ENCODE assay signal across 2 cellular contexts in the genomic region with DNA sequence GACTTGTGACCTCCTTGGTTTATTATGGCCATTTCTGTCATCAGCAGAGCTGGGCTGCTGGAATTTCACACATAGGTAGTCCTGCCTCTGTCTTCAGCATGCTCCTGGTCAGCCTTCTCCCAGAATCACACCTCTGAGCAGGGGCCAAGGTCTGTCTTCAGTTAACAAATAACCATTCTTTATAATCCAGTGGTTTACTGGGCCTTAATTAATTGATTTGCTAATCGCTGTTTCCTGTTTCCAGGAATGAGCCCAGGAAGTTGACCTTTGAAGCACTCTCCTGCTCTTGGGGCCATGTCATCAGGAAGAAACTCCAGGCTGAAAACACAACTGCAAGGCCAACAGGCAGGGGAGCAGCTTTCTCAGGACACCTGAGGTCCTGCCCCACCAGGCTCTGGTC.
TF ChIP-seq lines count a peak whose summit lies in the region.

No MANE protein-coding gene starts in this region.

TF ChIP-seq in IMR-90, 13 proteins besides CTCF, POLR2A, EP300 and RAD21:
- TF ChIP-seq, protein P1, sequence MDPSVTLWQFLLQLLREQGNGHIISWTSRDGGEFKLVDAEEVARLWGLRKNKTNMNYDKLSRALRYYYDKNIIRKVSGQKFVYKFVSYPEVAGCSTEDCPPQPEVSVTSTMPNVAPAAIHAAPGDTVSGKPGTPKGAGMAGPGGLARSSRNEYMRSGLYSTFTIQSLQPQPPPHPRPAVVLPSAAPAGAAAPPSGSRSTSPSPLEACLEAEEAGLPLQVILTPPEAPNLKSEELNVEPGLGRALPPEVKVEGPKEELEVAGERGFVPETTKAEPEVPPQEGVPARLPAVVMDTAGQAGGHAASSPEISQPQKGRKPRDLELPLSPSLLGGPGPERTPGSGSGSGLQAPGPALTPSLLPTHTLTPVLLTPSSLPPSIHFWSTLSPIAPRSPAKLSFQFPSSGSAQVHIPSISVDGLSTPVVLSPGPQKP (IDR thresholded peaks at IDR 0.05; ENCODE audit: borderline replicate concordance, low read depth, low read length) = no peak
- no peak for TF ChIP-seq CEBPB (IDR thresholded peaks at IDR 0.05; ENCODE audit: low read depth, low read length)
- TF ChIP-seq, protein P2, sequence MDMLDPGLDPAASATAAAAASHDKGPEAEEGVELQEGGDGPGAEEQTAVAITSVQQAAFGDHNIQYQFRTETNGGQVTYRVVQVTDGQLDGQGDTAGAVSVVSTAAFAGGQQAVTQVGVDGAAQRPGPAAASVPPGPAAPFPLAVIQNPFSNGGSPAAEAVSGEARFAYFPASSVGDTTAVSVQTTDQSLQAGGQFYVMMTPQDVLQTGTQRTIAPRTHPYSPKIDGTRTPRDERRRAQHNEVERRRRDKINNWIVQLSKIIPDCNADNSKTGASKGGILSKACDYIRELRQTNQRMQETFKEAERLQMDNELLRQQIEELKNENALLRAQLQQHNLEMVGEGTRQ (IDR thresholded peaks at IDR 0.05; ENCODE audit: low read depth, low read length) = no peak
- no peak for TF ChIP-seq MXI1 (IDR thresholded peaks at IDR 0.05; ENCODE audit: borderline replicate concordance, low read depth, low read length)
- no peak for TF ChIP-seq NFE2L2 (IDR thresholded peaks at IDR 0.05; ENCODE audit: low read depth, low read length)
- TF ChIP-seq CHD1 (IDR thresholded peaks at IDR 0.05; ENCODE audit: low read depth, low read length) = no peak
- TF ChIP-seq RCOR1 (IDR thresholded peaks at IDR 0.05; ENCODE audit: insufficient replicate concordance, low read length) = no peak
- TF ChIP-seq MAFK (IDR thresholded peaks at IDR 0.05; ENCODE audit: low read depth, low read length) = no peak
- TF ChIP-seq RFX5 (IDR thresholded peaks at IDR 0.05; ENCODE audit: low read depth, low read length) = no peak
- no peak for TF ChIP-seq SMC3 (IDR thresholded peaks at IDR 0.05; ENCODE audit: low read depth, low read length)
- TF ChIP-seq FOS (IDR thresholded peaks at IDR 0.05; ENCODE audit: low read depth, low read length) = no peak
- no peak for TF ChIP-seq MAZ (IDR thresholded peaks at IDR 0.05; ENCODE audit: borderline replicate concordance, low read depth, low read length)
- TF ChIP-seq BHLHE40 (IDR thresholded peaks at IDR 0.05; ENCODE audit: low read depth, low read length) = no peak

TF ChIP-seq in liver, 16 proteins besides CTCF, POLR2A, EP300 and RAD21:
- TF ChIP-seq RXRA (IDR thresholded peaks at IDR 0.05) = peak in 1 of 2 donors; percentile 17
- TF ChIP-seq EGR1 (IDR thresholded peaks at IDR 0.05; ENCODE audit: low read depth in 2 of 2) = no peak
- no peak for TF ChIP-seq JUND (IDR thresholded peaks at IDR 0.05)
- peak; percentile 17 for TF ChIP-seq NR2F2 (IDR thresholded peaks at IDR 0.05)
- no peak for TF ChIP-seq FOXA1 (IDR thresholded peaks at IDR 0.05)
- no peak for TF ChIP-seq GABPA (IDR thresholded peaks at IDR 0.05 in 1 of 2, conservative IDR thresholded peaks at IDR 0.05 in 1 of 2)
- TF ChIP-seq HNF4A (conservative IDR thresholded peaks at IDR 0.05) = peak; percentile 30 to 56
- TF ChIP-seq, protein P3, sequence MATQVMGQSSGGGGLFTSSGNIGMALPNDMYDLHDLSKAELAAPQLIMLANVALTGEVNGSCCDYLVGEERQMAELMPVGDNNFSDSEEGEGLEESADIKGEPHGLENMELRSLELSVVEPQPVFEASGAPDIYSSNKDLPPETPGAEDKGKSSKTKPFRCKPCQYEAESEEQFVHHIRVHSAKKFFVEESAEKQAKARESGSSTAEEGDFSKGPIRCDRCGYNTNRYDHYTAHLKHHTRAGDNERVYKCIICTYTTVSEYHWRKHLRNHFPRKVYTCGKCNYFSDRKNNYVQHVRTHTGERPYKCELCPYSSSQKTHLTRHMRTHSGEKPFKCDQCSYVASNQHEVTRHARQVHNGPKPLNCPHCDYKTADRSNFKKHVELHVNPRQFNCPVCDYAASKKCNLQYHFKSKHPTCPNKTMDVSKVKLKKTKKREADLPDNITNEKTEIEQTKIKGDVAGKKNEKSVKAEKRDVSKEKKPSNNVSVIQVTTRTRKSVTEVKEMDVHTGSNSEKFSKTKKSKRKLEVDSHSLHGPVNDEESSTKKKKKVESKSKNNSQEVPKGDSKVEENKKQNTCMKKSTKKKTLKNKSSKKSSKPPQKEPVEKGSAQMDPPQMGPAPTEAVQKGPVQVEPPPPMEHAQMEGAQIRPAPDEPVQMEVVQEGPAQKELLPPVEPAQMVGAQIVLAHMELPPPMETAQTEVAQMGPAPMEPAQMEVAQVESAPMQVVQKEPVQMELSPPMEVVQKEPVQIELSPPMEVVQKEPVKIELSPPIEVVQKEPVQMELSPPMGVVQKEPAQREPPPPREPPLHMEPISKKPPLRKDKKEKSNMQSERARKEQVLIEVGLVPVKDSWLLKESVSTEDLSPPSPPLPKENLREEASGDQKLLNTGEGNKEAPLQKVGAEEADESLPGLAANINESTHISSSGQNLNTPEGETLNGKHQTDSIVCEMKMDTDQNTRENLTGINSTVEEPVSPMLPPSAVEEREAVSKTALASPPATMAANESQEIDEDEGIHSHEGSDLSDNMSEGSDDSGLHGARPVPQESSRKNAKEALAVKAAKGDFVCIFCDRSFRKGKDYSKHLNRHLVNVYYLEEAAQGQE (IDR thresholded peaks at IDR 0.05) = no peak
- TF ChIP-seq, protein P4, sequence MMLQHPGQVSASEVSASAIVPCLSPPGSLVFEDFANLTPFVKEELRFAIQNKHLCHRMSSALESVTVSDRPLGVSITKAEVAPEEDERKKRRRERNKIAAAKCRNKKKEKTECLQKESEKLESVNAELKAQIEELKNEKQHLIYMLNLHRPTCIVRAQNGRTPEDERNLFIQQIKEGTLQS (IDR thresholded peaks at IDR 0.05) = no peak
- no peak for TF ChIP-seq FOXA2 (IDR thresholded peaks at IDR 0.05)
- no peak for TF ChIP-seq TAF1 (conservative IDR thresholded peaks at IDR 0.05)
- TF ChIP-seq YY1 (IDR thresholded peaks at IDR 0.05) = no peak
- TF ChIP-seq, protein P5, sequence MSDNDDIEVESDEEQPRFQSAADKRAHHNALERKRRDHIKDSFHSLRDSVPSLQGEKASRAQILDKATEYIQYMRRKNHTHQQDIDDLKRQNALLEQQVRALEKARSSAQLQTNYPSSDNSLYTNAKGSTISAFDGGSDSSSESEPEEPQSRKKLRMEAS (IDR thresholded peaks at IDR 0.05) = no peak
- TF ChIP-seq SP1 (IDR thresholded peaks at IDR 0.05) = peak; percentile 36
- TF ChIP-seq, protein P6, sequence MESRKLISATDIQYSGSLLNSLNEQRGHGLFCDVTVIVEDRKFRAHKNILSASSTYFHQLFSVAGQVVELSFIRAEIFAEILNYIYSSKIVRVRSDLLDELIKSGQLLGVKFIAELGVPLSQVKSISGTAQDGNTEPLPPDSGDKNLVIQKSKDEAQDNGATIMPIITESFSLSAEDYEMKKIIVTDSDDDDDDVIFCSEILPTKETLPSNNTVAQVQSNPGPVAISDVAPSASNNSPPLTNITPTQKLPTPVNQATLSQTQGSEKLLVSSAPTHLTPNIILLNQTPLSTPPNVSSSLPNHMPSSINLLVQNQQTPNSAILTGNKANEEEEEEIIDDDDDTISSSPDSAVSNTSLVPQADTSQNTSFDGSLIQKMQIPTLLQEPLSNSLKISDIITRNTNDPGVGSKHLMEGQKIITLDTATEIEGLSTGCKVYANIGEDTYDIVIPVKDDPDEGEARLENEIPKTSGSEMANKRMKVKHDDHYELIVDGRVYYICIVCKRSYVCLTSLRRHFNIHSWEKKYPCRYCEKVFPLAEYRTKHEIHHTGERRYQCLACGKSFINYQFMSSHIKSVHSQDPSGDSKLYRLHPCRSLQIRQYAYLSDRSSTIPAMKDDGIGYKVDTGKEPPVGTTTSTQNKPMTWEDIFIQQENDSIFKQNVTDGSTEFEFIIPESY (IDR thresholded peaks at IDR 0.05) = no peak
- no peak for TF ChIP-seq HNF4G (IDR thresholded peaks at IDR 0.05)
